Comparison of ENCODE assay signal across 8 cellular contexts in the genomic region with DNA sequence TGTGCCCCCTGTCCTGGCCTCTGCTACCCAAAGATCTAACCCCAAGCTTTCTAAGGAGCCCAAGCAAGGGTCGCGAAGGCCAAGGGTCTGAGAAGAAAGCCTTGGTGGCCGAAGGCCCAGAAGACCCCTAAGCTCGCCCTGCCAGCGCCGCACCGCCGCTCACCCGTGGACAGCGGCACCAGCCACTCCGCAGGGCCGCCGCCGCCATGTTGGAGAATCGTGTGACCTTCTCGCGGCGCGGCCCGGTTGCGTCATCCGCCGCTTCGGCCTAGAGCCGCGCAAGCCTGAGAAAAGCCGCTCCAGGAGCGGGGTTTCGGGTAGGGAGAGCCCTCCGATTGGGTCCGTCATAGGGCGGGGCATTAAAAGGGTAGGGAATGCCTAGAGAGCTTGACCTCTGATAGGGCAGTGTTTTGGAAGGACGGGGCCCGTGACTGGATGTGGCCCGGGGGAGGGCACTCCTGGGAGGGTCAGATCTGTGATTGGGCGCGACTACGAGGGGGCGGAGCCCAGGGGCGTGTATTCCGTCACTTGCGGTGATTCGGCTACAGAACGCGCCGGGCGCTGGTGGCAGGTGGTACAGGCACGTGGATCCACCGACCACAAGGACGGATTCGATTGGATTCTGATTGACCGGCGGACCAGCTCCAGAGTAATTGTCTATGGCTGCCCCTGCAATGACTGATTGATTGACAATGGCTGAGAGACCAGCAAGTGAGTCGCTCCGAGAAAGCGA. TPM values are rescaled to one million over a fixed set of nuclear protein-coding genes. Genes with fewer than 3 reads are reported as not detected.
A peak's percentile ranks its signal among the peaks of the same experiment; 100 is the strongest.
DNase-seq lines count a peak whose midpoint lies in the region; ATAC-seq, FAIRE-seq and TF ChIP-seq lines count a peak whose summit lies in the region.

A gene with protein sequence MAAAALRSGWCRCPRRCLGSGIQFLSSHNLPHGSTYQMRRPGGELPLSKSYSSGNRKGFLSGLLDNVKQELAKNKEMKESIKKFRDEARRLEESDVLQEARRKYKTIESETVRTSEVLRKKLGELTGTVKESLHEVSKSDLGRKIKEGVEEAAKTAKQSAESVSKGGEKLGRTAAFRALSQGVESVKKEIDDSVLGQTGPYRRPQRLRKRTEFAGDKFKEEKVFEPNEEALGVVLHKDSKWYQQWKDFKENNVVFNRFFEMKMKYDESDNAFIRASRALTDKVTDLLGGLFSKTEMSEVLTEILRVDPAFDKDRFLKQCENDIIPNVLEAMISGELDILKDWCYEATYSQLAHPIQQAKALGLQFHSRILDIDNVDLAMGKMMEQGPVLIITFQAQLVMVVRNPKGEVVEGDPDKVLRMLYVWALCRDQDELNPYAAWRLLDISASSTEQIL (minus strand): TSS at position 223 of the 733 bp plus-strand sequence. CDS start 15 bp downstream, at position 208.

- H3K4me1 Mint-ChIP-seq in memory B cell: peaks cover 14% of the 10 kb centered on the region

- H3K9me3 Mint-ChIP-seq in memory B cell: no peaks in the 10 kb centered on the region

- H3K18ac ChIP-seq in H1 (ENCODE audit: extremely low read depth, low read length): peak within 1 kb of the TSS; percentile 81

- no peak for TF ChIP-seq CTCF in H1 (IDR thresholded peaks at IDR 0.05; ENCODE audit: control extremely low read depth in 1 of 3, insufficient read depth in 1 of 3, low read depth in 1 of 3, low read length in 3 of 3)

- H3K4ac ChIP-seq in H1 (replicated peaks; ENCODE audit: insufficient read length, low read depth, low read length): peak within 1 kb of the TSS; percentile 39

- H2BK20ac ChIP-seq in H1 (ENCODE audit: low read length): 0 out of 2 replicates have a peak within 1 kb of the TSS, but pooled peaks have one; percentile 32

- H3K79me1 ChIP-seq in H1 (ENCODE audit: low read depth, low read length): peaks cover 8% of the 10 kb centered on the region

- FAIRE-seq in HTR-8/SVneo (lab: Jason Lieb, UNC): peak; percentile 99
- FAIRE-seq in H1 (lab: Jason Lieb, UNC): peak; percentile 89

- peaks cover 2 to 24% (median 10%) of the 10 kb centered on the region in 4 experiments for H3K36me3 ChIP-seq in H1 (ENCODE audit: control insufficient read depth in 2 of 4, insufficient read depth in 4 of 4, low read length in 3 of 4)

- TF ChIP-seq EP300 in H1 (IDR thresholded peaks at IDR 0.05; ENCODE audit: borderline replicate concordance in 1 of 2, low read depth in 2 of 2, low read length in 2 of 2): no peak

- peak within 1 kb of the TSS; percentile 90 to 99 (median 97) for H3K4me3 ChIP-seq in H1 (ENCODE audit: extremely low read depth in 1 of 4, insufficient read depth in 2 of 4, low read depth in 3 of 4, low read length in 4 of 4)

- H3K27ac Mint-ChIP-seq in memory B cell: peak within 1 kb of the TSS; percentile 98

- POLR2A ChIA-PET in H1 (lab: Charles Lee; ENCODE audit: partially characterized antibody): interaction anchor here (0.6 to 13.5 kb wide), 49 partner anchors 9 to 1733 kb away, joined by 3 to 205 read pairs (median 4); partner anchors contain the start of genes CTXN1, ELAVL1, FBN3 and SNAPC2

- H4K5ac ChIP-seq in H1 (ENCODE audit: insufficient read length, low read depth, low read length): peak within 1 kb of the TSS; percentile 77

- H3K14ac ChIP-seq in H1 (ENCODE audit: insufficient read length): no peak within 1 kb of the TSS

- no peak for TF ChIP-seq RAD21 in H1 (IDR thresholded peaks at IDR 0.05 in 1 of 2, conservative IDR thresholded peaks at IDR 0.05 in 1 of 2; ENCODE audit: low read depth in 2 of 2, low read length in 2 of 2)

- H2AK5ac ChIP-seq in H1 (ENCODE audit: low read depth, low read length): peak within 1 kb of the TSS; percentile 66; the same call in 1 of the 2 replicates

- H3K9ac ChIP-seq in H1 (replicated peaks in 1 of 4; ENCODE audit: extremely low read depth in 1 of 4, low read depth in 3 of 4, low read length in 3 of 4): peak within 1 kb of the TSS; percentile 88 to 97 (median 94)

- no peaks in the 10 kb centered on the region for H3K9me3 ChIP-seq in H1 (ENCODE audit: insufficient read depth in 2 of 2, low read depth in 1 of 2, low read length in 1 of 2)

- H3K4me2 ChIP-seq in H1 (ENCODE audit: insufficient read depth in 1 of 2, low read depth in 2 of 2, low read length in 2 of 2): peak within 1 kb of the TSS; percentile 74 to 83

- CTCF ChIA-PET in H1 (lab: Charles Lee; ENCODE audit: partially characterized antibody): interaction anchor here (0.6 to 3.8 kb wide), 33 partner anchors 8 to 444 kb away, joined by 3 to 36 read pairs (median 5); no protein-coding TSS in a partner anchor

- peak within 1 kb of the TSS; percentile 80; the same call in 1 of the 2 replicates for H2BK12ac ChIP-seq in H1 (ENCODE audit: low read depth, low read length)

- H3K27me3 Mint-ChIP-seq in memory B cell: no peaks in the 10 kb centered on the region

- peak within 1 kb of the TSS; percentile 62 for H3K56ac ChIP-seq in H1 (replicated peaks; ENCODE audit: insufficient read length, low read depth, low read length)

- H3K4me3 Mint-ChIP-seq in memory B cell: peak within 1 kb of the TSS; percentile 92

- peaks cover 9% of the 10 kb centered on the region for H3K36me3 Mint-ChIP-seq in memory B cell

- peak within 1 kb of the TSS; percentile 99 for H4K8ac ChIP-seq in H1 (ENCODE audit: extremely low read depth, insufficient read depth, low read length)

- peak within 1 kb of the TSS; percentile 94 for H3K27ac ChIP-seq in H1 (ENCODE audit: low read depth, low read length)

- H3K79me2 ChIP-seq in H1 (ENCODE audit: control insufficient read depth in 1 of 2, insufficient read depth in 2 of 2, low read length in 2 of 2): peaks cover 5 to 28% of the 10 kb centered on the region in 2 experiments; a peak in 3 of 4 replicates

- peaks cover 0 to 3% (median 0%) of the 10 kb centered on the region in 4 experiments; a peak in 1 of 7 replicates for H3K4me1 ChIP-seq in H1 (replicated peaks in 1 of 4; ENCODE audit: control insufficient read depth in 3 of 4, insufficient read depth in 4 of 4, low read length in 3 of 4)

- no peaks in the 10 kb centered on the region for H3K27me3 ChIP-seq in H1 (replicated peaks in 1 of 4; ENCODE audit: control insufficient read depth in 3 of 4, extremely low read depth in 1 of 4, insufficient read depth in 3 of 4, low read length in 3 of 4)

- no peak within 1 kb of the TSS for H2BK120ac ChIP-seq in H1 (replicated peaks; ENCODE audit: low read depth, low read length)

- no peak within 1 kb of the TSS for H2BK15ac ChIP-seq in H1 (ENCODE audit: low read length)

- H3K23me2 ChIP-seq in H1 (ENCODE audit: low read depth, low read length): peaks cover 3% of the 10 kb centered on the region; the same call in 1 of the 2 replicates

- peaks cover 0 to 3% of the 10 kb centered on the region in 2 experiments for H4K20me1 ChIP-seq in H1 (replicated peaks in 1 of 2; ENCODE audit: control insufficient read depth in 1 of 2, insufficient read depth in 2 of 2, low read length in 2 of 2)

- WGBS in H1 (ENCODE audit: extremely low coverage in 1 of 2, insufficient coverage in 1 of 2, insufficient read length in 1 of 2, insufficient replicate concordance in 2 of 2, low coverage in 1 of 2, low lambda C conversion rate in 2 of 2, missing lambda C conversion rate in 1 of 2), 2 experiments: 3% methylated on average over 55 of the region's 56 CpGs; no CpG with 5 or more reads in 1 of the 2 experiments

- no peak within 1 kb of the TSS for H3K23ac ChIP-seq in H1 (ENCODE audit: insufficient read length)

- H2AFZ ChIP-seq in H1 (ENCODE audit: low read length): 0 out of 2 replicates have a peak within 1 kb of the TSS, but pooled peaks have one; percentile 0

- DNase-seq in COLO829 (ENCODE audit: low spot score) (peak; percentile 95), HTR-8/SVneo (ENCODE audit: insufficient read length, low spot score) (peak; percentile 99), NOMO-1 treated with dmso at 0.1 percent for 144 hours (lab: John Stamatoyannopoulos, UW; ENCODE audit: unreplicated experiment) (peak; percentile 100), H1 (ENCODE audit: low read depth in 1 of 2, low spot score in 2 of 2) (peak; percentile 98), memory B cell (ENCODE audit: low spot score in 2 of 2) (peak; percentile 96 to 98)
- peak; percentile 88 to 95 (median 93) for DNase-seq in activated CD8-positive, alpha-beta memory T cell treated with anti-CD3 and anti-CD28 coated beads for 48 hours (ENCODE audit: low read depth in 2 of 3, low spot score in 2 of 3)
- peak; percentile 96 for DNase-seq in stimulated activated CD8-positive, alpha-beta memory T cell treated with anti-CD3 and anti-CD28 coated beads, Interleukin-12 subunit alpha, Interleukin-12 subunit beta, amount 100 ng/mL, for 24 hours (ENCODE audit: extremely low read depth)

- peak; percentile 87 for ATAC-seq in GM21367 (IDR thresholded peaks at IDR 0.05; ENCODE audit: unreplicated experiment)
- ATAC-seq in memory B cell (ENCODE audit: low read depth): peak; percentile 89

- H4K91ac ChIP-seq in H1 (replicated peaks; ENCODE audit: insufficient read length, low read length): peak within 1 kb of the TSS; percentile 48

- H2BK5ac ChIP-seq in H1 (ENCODE audit: low read depth, low read length): peak within 1 kb of the TSS; percentile 77

- peak; percentile 97 to 99 for TF ChIP-seq POLR2A in H1 (IDR thresholded peaks at IDR 0.05; ENCODE audit: control extremely low read depth in 1 of 2, low read depth in 2 of 2, low read length in 2 of 2)

TF ChIP-seq in H1, 55 proteins besides CTCF, POLR2A, EP300 and RAD21 (continues in another document):
- TF ChIP-seq CHD2 (IDR thresholded peaks at IDR 0.05; ENCODE audit: low read length) (no peak), SRF (IDR thresholded peaks at IDR 0.05; ENCODE audit: low read depth, low read length) (peak; percentile 60; the same call in 1 of the 2 replicates), CREB1 (IDR thresholded peaks at IDR 0.05) (peak; percentile 95), FOSL1 (IDR thresholded peaks at IDR 0.05; ENCODE audit: insufficient read depth, low read depth, low read length) (no peak), TAF7 (optimal IDR thresholded peaks at IDR 0.05; ENCODE audit: borderline replicate concordance, low read depth, low read length) (peak; percentile 90), MAX (IDR thresholded peaks at IDR 0.05) (peak; percentile 93), RNF2 (IDR thresholded peaks at IDR 0.05; ENCODE audit: borderline replicate concordance, low read depth, low read length, missing control alignments, poor library complexity, severe bottlenecking) (no peak)

RNA-seq across cellular contexts. Expression of the gene that starts here (rescaled TPM):
- total RNA-seq in H1 (2021; fragmentation: NEBNext Ultra II Directional; extraction: Animal tissue kit (Norgen Biotek cat#: 25700)): 123 and 131 TPM in 2 replicates
- polyA plus RNA-seq in H1 (2011; rRNA removed): 150 and 182 TPM in 2 replicates
- 146 TPM for polyA plus RNA-seq in H1 (2011; cell fraction: cytosol; rRNA removed)
- 233 TPM for polyA plus RNA-seq in H1 (2011; cell fraction: nucleus; rRNA removed)
- polyA plus RNA-seq in H1 (2012, experiment 1 of 2): 104 to 111 TPM (median 110 TPM) in 4 replicates
- 96.8 TPM for polyA plus RNA-seq in H1 (2012, experiment 2 of 2)
- polyA plus RNA-seq in H1 (2013, experiment 1 of 2): 82.6 TPM
- polyA plus RNA-seq in H1 (2013, experiment 2 of 2): 83.2 TPM
- 39.9 and 48.1 TPM in 2 replicates for polyA minus RNA-seq in H1 (2011; rRNA and poly(A)+ RNA removed)
- polyA minus RNA-seq in H1 (2011; cell fraction: cytosol; rRNA and poly(A)+ RNA removed): 68.8 TPM
- 56.9 TPM for polyA minus RNA-seq in H1 (2011; cell fraction: nucleus; rRNA and poly(A)+ RNA removed)

Comparison
In these comparisons a context has a peak if more than half of its experiments do, and no peak if none do; other contexts are left out.
1. Peak in every context shown above with its lines: DNase-seq, ATAC-seq, H3K4me3 ChIP-seq and H3K27ac ChIP-seq.